25 cellular contexts compared by ENCODE assay signal in genomic region chr19:44851427-44851826, GRCh38. TPM values are rescaled to one million over a fixed set of nuclear protein-coding genes. Genes with fewer than 3 reads are reported as not detected.
DNase-seq lines count a peak whose midpoint lies in the region; ATAC-seq and TF ChIP-seq lines count a peak whose summit lies in the region.
"Had no signal": no experiment of that assay in that cellular context is flagged by ENCODE, and none has a peak within 500 bp of the region (broad histone marks: within the 10 kb centered on the region; RNA-seq: fewer than 3 reads in every experiment).

No MANE protein-coding gene starts in this region.

- H2BK15ac ChIP-seq in neuronal stem cell (ENCODE audit: low read length): no peak overlapping the region

- no peaks in the 10 kb centered on the region for H3K9me3 ChIP-seq in neuronal stem cell (replicated peaks in 1 of 2; ENCODE audit: control insufficient read depth in 2 of 2, insufficient read depth in 1 of 2, low read depth in 1 of 2, low read length in 2 of 2)
- no peaks in the 10 kb centered on the region for H3K9me3 ChIP-seq in CD8-positive, alpha-beta T cell (ENCODE audit: low read length)
- H3K9me3 ChIP-seq: esophagus muscularis mucosa, gastrocnemius medialis, SJSA1, upper lobe of right lung had no signal

- WGBS in neuronal stem cell (ENCODE audit: extremely low coverage in 2 of 2, insufficient read length in 2 of 2, insufficient replicate concordance in 1 of 2), 2 donors: no CpG with 5 or more reads among the region's 2 CpGs

- CTCF ChIA-PET in WTC11 (lab: Charles Lee): no interaction called here
- CTCF ChIA-PET in CD8-positive, alpha-beta T cell (lab: Charles Lee): interaction anchor here (1.2 to 1.3 kb wide), 2 partner anchors 53 to 81 kb away, joined by 3 read pairs; no protein-coding TSS in a partner anchor

- H3K23ac ChIP-seq in neuronal stem cell (ENCODE audit: low read depth, low read length, poor library complexity): peak overlapping the region; percentile 34

- H3K27me3 Mint-ChIP-seq in WTC11 (ENCODE audit: low read depth): no peaks in the 10 kb centered on the region
- peaks cover 16% of the 10 kb centered on the region for H3K27me3 Mint-ChIP-seq in CD8-positive, alpha-beta T cell (ENCODE audit: low read depth)

- H2AFZ ChIP-seq in neuronal stem cell (ENCODE audit: low read length): no peak overlapping the region

- H3K4me1 ChIP-seq in neuronal stem cell (ENCODE audit: control insufficient read depth in 2 of 2, insufficient read depth in 1 of 2, low read depth in 1 of 2, low read length in 2 of 2): peaks cover 17 to 19% of the 10 kb centered on the region in 2 donors
- peaks cover 19% of the 10 kb centered on the region for H3K4me1 ChIP-seq in CD8-positive, alpha-beta T cell (ENCODE audit: insufficient read depth, low read length)

- H2BK5ac ChIP-seq in neuronal stem cell (ENCODE audit: low read length): no peak overlapping the region

- H2AK5ac ChIP-seq in neuronal stem cell (ENCODE audit: low read depth, low read length): no peak overlapping the region

- no peak overlapping the region for H3K27ac ChIP-seq in neuronal stem cell (replicated peaks; ENCODE audit: low read length)
- no peak overlapping the region for H3K27ac ChIP-seq in CD8-positive, alpha-beta T cell (ENCODE audit: low read depth, low read length)
- H3K27ac ChIP-seq: 22Rv1, HL-60, SJSA1, upper lobe of right lung had no signal

- TF ChIP-seq CTCF in WTC11 (IDR thresholded peaks at IDR 0.05): no peak
- no peak for TF ChIP-seq CTCF in CD8-positive, alpha-beta T cell (IDR thresholded peaks at IDR 0.05)

- H4K8ac ChIP-seq in neuronal stem cell (ENCODE audit: low read depth, low read length): no peak overlapping the region

- no peak overlapping the region for H3K4ac ChIP-seq in neuronal stem cell (ENCODE audit: low read length)

- peak overlapping the region; percentile 17 for H3K14ac ChIP-seq in neuronal stem cell (ENCODE audit: low read length)

- POLR2A ChIA-PET in WTC11 (lab: Charles Lee): no interaction called here
- POLR2A ChIA-PET in CD8-positive, alpha-beta T cell (lab: Charles Lee): no interaction called here

- H3K4me3 ChIP-seq in neuronal stem cell (ENCODE audit: low read length in 2 of 2): no peak overlapping the region
- no peak overlapping the region for H3K4me3 ChIP-seq in CD8-positive, alpha-beta T cell (ENCODE audit: low read depth, low read length)
- H3K4me3 ChIP-seq: esophagus muscularis mucosa, gastrocnemius medialis, SJSA1, upper lobe of right lung had no signal

- peaks cover 18% of the 10 kb centered on the region for H3K79me1 ChIP-seq in neuronal stem cell (ENCODE audit: low read depth, low read length)

- no peaks in the 10 kb centered on the region for H3K9me3 Mint-ChIP-seq in WTC11
- H3K9me3 Mint-ChIP-seq in CD8-positive, alpha-beta T cell: no peaks in the 10 kb centered on the region
- H3K9me3 Mint-ChIP-seq: activated B cell treated with CpG ODN at 0.5 μM for 24 hours; HFFc6; stimulated activated naive CD8-positive, alpha-beta T cell treated with anti-CD3 and anti-CD28 coated beads, Interleukin-15, Interleukin-2, amounts not matched to agents 100 ng/mL and 50 ng/mL, for 24 hours; T-helper 1 cell treated with Interleukin-12 subunit alpha and Interleukin-12 subunit beta and Interleukin-4 antibody, amounts not matched to agents 30 μg/mL and 1 μg/mL, for 36 hours had no signal

- peaks cover 10% of the 10 kb centered on the region for H3K36me3 Mint-ChIP-seq in WTC11
- H3K36me3 Mint-ChIP-seq in CD8-positive, alpha-beta T cell: no peaks in the 10 kb centered on the region

- peak overlapping the region; percentile 61 for H3K18ac ChIP-seq in neuronal stem cell (ENCODE audit: low read length)

- no peak overlapping the region for H3K4me3 Mint-ChIP-seq in WTC11
- no peak overlapping the region for H3K4me3 Mint-ChIP-seq in CD8-positive, alpha-beta T cell
- H3K4me3 Mint-ChIP-seq: activated B cell treated with CpG ODN at 0.5 μM for 24 hours; HFFc6; stimulated activated naive CD8-positive, alpha-beta T cell treated with anti-CD3 and anti-CD28 coated beads, Interleukin-15, Interleukin-2, amounts not matched to agents 100 ng/mL and 50 ng/mL, for 24 hours; T-helper 1 cell treated with Interleukin-12 subunit alpha and Interleukin-12 subunit beta and Interleukin-4 antibody, amounts not matched to agents 30 μg/mL and 1 μg/mL, for 36 hours had no signal

- peak overlapping the region; percentile 80 for H3K27ac Mint-ChIP-seq in WTC11
- no peak overlapping the region for H3K27ac Mint-ChIP-seq in CD8-positive, alpha-beta T cell
- H3K27ac Mint-ChIP-seq: activated B cell treated with CpG ODN at 0.5 μM for 24 hours; HFFc6; stimulated activated naive CD8-positive, alpha-beta T cell treated with anti-CD3 and anti-CD28 coated beads, Interleukin-15, Interleukin-2, amounts not matched to agents 100 ng/mL and 50 ng/mL, for 24 hours; T-helper 1 cell treated with Interleukin-12 subunit alpha and Interleukin-12 subunit beta and Interleukin-4 antibody, amounts not matched to agents 30 μg/mL and 1 μg/mL, for 36 hours had no signal

- DNase-seq in NCI-H1092 treated with DMSO at 0.1 percent for 48 hours (lab: John Stamatoyannopoulos, UW): peak; percentile 2
- DNase-seq in NCI-H1092 (lab: John Stamatoyannopoulos, UW): no peak
- DNase-seq in GF-D8 (lab: John Stamatoyannopoulos, UW): peak; percentile 15
- no peak for DNase-seq in WTC11 (ENCODE audit: low spot score)
- DNase-seq in neuronal stem cell (ENCODE audit: low spot score): no peak
- DNase-seq in LoVo (ENCODE audit: low spot score): no peak
- DNase-seq in CD8-positive, alpha-beta T cell: no peak
- DNase-seq: activated B cell treated with CpG ODN at 0.5 μM for 24 hours; activated CD4-positive, alpha-beta T cell treated with anti-CD3 and anti-CD28 coated beads, Interleukin-2, amount 50 U/mL, for 48 hours; activated T-cell treated with anti-CD3 and anti-CD28 coated beads for 4 hours; amygdala; caudate nucleus; gastrocnemius medialis; HFFc6; NCI-H187 treated with DMSO at 0.1 percent for 48 hours; stimulated activated CD4-positive, alpha-beta T cell treated with anti-CD3 and anti-CD28 coated beads, Interleukin-2, amount 100 ng/mL, for 24 hours; upper lobe of right lung had no signal

- H2BK120ac ChIP-seq in neuronal stem cell (ENCODE audit: low read depth, low read length): no peak overlapping the region

- H3K36me3 ChIP-seq in neuronal stem cell (replicated peaks in 1 of 2; ENCODE audit: control insufficient read depth in 2 of 2, insufficient read depth in 2 of 2, low read length in 2 of 2): peaks cover 11 to 36% of the 10 kb centered on the region in 2 donors
- no peaks in the 10 kb centered on the region for H3K36me3 ChIP-seq in CD8-positive, alpha-beta T cell (ENCODE audit: insufficient read depth, low read length)
- H3K36me3 ChIP-seq: gastrocnemius medialis, upper lobe of right lung had no signal

- no peak overlapping the region for H3K4me2 ChIP-seq in neuronal stem cell (ENCODE audit: insufficient read depth, low read length, poor library complexity, severe bottlenecking)

- H2BK12ac ChIP-seq in neuronal stem cell (ENCODE audit: low read length): peak overlapping the region; percentile 43

- peak overlapping the region; percentile 47 for H3K9ac ChIP-seq in neuronal stem cell (ENCODE audit: low read depth, low read length, poor library complexity)

- intact Hi-C loops in CD8-positive, alpha-beta T cell (cut with DNase I, micrococcal nuclease): no loop called here

- ATAC-seq in WTC11 (no peak), HG03439 (IDR thresholded peaks at IDR 0.05; ENCODE audit: unreplicated experiment) (no peak)
- no peak for ATAC-seq in CD8-positive, alpha-beta T cell
- ATAC-seq: gastrocnemius medialis, Panc1, upper lobe of right lung had no signal

- no peaks in the 10 kb centered on the region for H3K27me3 ChIP-seq in neuronal stem cell (ENCODE audit: control insufficient read depth in 3 of 3, insufficient read depth in 3 of 3, low read depth in 1 of 3, low read length in 3 of 3)
- H3K27me3 ChIP-seq in CD8-positive, alpha-beta T cell (ENCODE audit: insufficient read depth, low read length): no peaks in the 10 kb centered on the region
- H3K27me3 ChIP-seq: esophagus muscularis mucosa, gastrocnemius medialis, SJSA1, upper lobe of right lung had no signal

- H3K4me1 Mint-ChIP-seq in WTC11: peaks cover 34% of the 10 kb centered on the region
- peaks cover 9% of the 10 kb centered on the region for H3K4me1 Mint-ChIP-seq in CD8-positive, alpha-beta T cell (ENCODE audit: low read depth)

- H4K91ac ChIP-seq in neuronal stem cell (ENCODE audit: low read depth, low read length, poor library complexity): no peak overlapping the region

TF ChIP-seq in WTC11, 78 proteins besides CTCF, POLR2A, EP300 and RAD21 (continues in another document):
- TF ChIP-seq E2F1 (CRISPR knock-in tag; IDR thresholded peaks at IDR 0.05): no peak
- TF ChIP-seq FOXP1 (CRISPR knock-in tag; IDR thresholded peaks at IDR 0.05; ENCODE audit: borderline replicate concordance): no peak

RNA-seq across cellular contexts. Expression of gene NECTIN2, which starts 5.3 kb away (rescaled TPM):
- total RNA-seq in WTC11 (2021): 164 to 170 TPM (median 168 TPM) in 3 replicates
- polyA plus RNA-seq in neuronal stem cell (2013, experiment 1 of 2): 210 TPM
- polyA plus RNA-seq in neuronal stem cell (2013, experiment 2 of 2): 208 TPM
- 1 to 10 TPM; 2.0 to 2.5 TPM for total RNA-seq in CD8-positive, alpha-beta T cell

RNA-seq across cellular contexts. Expression of gene TOMM40, which starts 39.6 kb away (rescaled TPM):
- 166 to 221 TPM (median 181 TPM) in 3 replicates for total RNA-seq in WTC11 (2021)
- polyA plus RNA-seq in neuronal stem cell (2013, experiment 1 of 2): 49.4 TPM
- 49.5 TPM for polyA plus RNA-seq in neuronal stem cell (2013, experiment 2 of 2)
- total RNA-seq in CD8-positive, alpha-beta T cell: 10 to 100 TPM; 25.8 to 27.4 TPM

RNA-seq across cellular contexts. Expression of gene BCAM, which starts 42.5 kb away (rescaled TPM):
- 73.1 to 89.5 TPM (median 80.0 TPM) in 3 replicates for total RNA-seq in WTC11 (2021)
- polyA plus RNA-seq in neuronal stem cell (2013, experiment 1 of 2): 28.4 TPM
- polyA plus RNA-seq in neuronal stem cell (2013, experiment 2 of 2): 27.8 TPM
- total RNA-seq in CD8-positive, alpha-beta T cell: not detected
- total RNA-seq: activated B cell treated with CpG ODN at 0.5 μM for 24 hours had no signal

RNA-seq across cellular contexts. Expression of gene APOE, which starts 54.2 kb away (rescaled TPM):
- 815 to 837 TPM (median 824 TPM) in 3 replicates for total RNA-seq in WTC11 (2021)
- polyA plus RNA-seq in neuronal stem cell (2013, experiment 1 of 2): 121 TPM
- 119 TPM for polyA plus RNA-seq in neuronal stem cell (2013, experiment 2 of 2)
- total RNA-seq in CD8-positive, alpha-beta T cell: 1 to 10 TPM; 5.0 TPM
- total RNA-seq: activated B cell treated with CpG ODN at 0.5 μM for 24 hours had no signal

Comparison
In these comparisons a context has a peak if more than half of its experiments do, and no peak if none do; other contexts are left out.
1. DNase-seq: peak in NCI-H1092 treated with DMSO at 0.1 percent for 48 hours (single experiment) and GF-D8 (single experiment); none in NCI-H1092 (single experiment), WTC11 (single experiment), neuronal stem cell (single experiment), LoVo (single experiment) and CD8-positive, alpha-beta T cell (0 of 7).
2. RNA of gene NECTIN2, which starts 5.3 kb away (total RNA-seq): 164 to 170 TPM in WTC11; 2.0 to 2.5 TPM in CD8-positive, alpha-beta T cell; every median in the first group is over 10 times any median in the second.
3. RNA of gene BCAM, which starts 42.5 kb away (total RNA-seq): 73.1 to 89.5 TPM in WTC11; not detected in CD8-positive, alpha-beta T cell; every median in the first group is over 10 times any median in the second.